ENCODE assay signal across 1 cellular context in genomic region chr3:149658444-149659172, GRCh38.
TF ChIP-seq lines count a peak whose summit lies in the region.

No MANE protein-coding gene starts in this region.

TF ChIP-seq in HCT116, 20 proteins besides CTCF, POLR2A, EP300 and RAD21 (continued from another document):
- no peak for TF ChIP-seq REST (IDR thresholded peaks at IDR 0.05; ENCODE audit: low read depth)
